In genomic region chr4:59994118-59994517, GRCh38 we compare ENCODE assay signal across 19 cellular contexts.
DNase-seq lines count a peak whose midpoint lies in the region; ATAC-seq, FAIRE-seq and TF ChIP-seq lines count a peak whose summit lies in the region.
"Had no signal": no experiment of that assay in that cellular context is flagged by ENCODE, and none has a peak within 500 bp of the region (broad histone marks: within the 10 kb centered on the region; RNA-seq: fewer than 3 reads in every experiment).

No MANE protein-coding gene starts in this region.

- no TSS peak for BruUV-seq in PC-9 (replicated peaks; lab: Mats Ljungman, UMichigan)

- CTCF ChIA-PET in PC-9 (lab: Charles Lee): no interaction called here

- POLR2A ChIA-PET in PC-9 (lab: Charles Lee; ENCODE audit: unreplicated experiment): no interaction called here

- no peaks in the 10 kb centered on the region for H3F3A ChIP-seq in PC-9 (ENCODE audit: insufficient read depth, low read depth)

- peak in 1 of 8 donors; percentile 57 for ATAC-seq in heart right ventricle
- ATAC-seq in HG03442 (IDR thresholded peaks at IDR 0.05; ENCODE audit: unreplicated experiment): no peak
- ATAC-seq: stimulated activated memory B cell treated with anti-CD40 and anti-IgM and Interleukin-4, amounts not matched to agents 10 μg/mL and 1 μg/mL and 100 μg/mL, for 72 hours had no signal

- peaks cover 0 to 40% (median 10%) of the 10 kb centered on the region in 11 donors for H3K9me3 ChIP-seq in heart right ventricle
- no peaks in the 10 kb centered on the region for H3K9me3 ChIP-seq in PC-9 (ENCODE audit: insufficient read depth, low read depth)
- H3K9me3 ChIP-seq in hepatocyte (ENCODE audit: low read depth): no peaks in the 10 kb centered on the region

- H2AFZ ChIP-seq in PC-9: no peak overlapping the region
- no peak overlapping the region for H2AFZ ChIP-seq in hepatocyte
- H2AFZ ChIP-seq: GM23248 had no signal

- no peaks in the 10 kb centered on the region for H3K27me3 ChIP-seq in heart right ventricle
- H3K27me3 ChIP-seq in PC-9 (ENCODE audit: insufficient read depth, low read depth): no peaks in the 10 kb centered on the region
- no peaks in the 10 kb centered on the region for H3K27me3 ChIP-seq in hepatocyte
- H3K27me3 ChIP-seq: thyroid gland had no signal

- H3K36me3 ChIP-seq in heart right ventricle (no peaks in the 10 kb centered on the region), PC-9 (ENCODE audit: low read depth) (no peaks in the 10 kb centered on the region), hepatocyte (replicated peaks; ENCODE audit: insufficient read depth, low read depth) (no peaks in the 10 kb centered on the region)
- H3K36me3 ChIP-seq: thyroid gland had no signal

- DNase-seq in heart right ventricle: no peak
- no peak for DNase-seq in cardiac septum (ENCODE audit: low spot score)
- DNase-seq in PC-9: no peak
- DNase-seq in hepatocyte (ENCODE audit: low spot score): peak; percentile 3
- DNase-seq in urothelium cell line (ENCODE audit: low spot score): no peak
- no peak for DNase-seq in T1000 (lab: John Stamatoyannopoulos, UW)
- no peak for DNase-seq in NCI-H446 treated with DMSO at 0.1 percent for 48 hours (lab: John Stamatoyannopoulos, UW)
- DNase-seq: activated CD4-positive, alpha-beta T cell treated with anti-CD3 and anti-CD28 coated beads, Interleukin-2, amount 50 U/mL, for 1 hour; activated gamma-delta T cell treated with Interleukin-2 at 50 U/mL for 16 hours; DMS153; GM23248; IMR-90; NCI-H1092 treated with DMSO at 0.1 percent for 48 hours; NCI-H774; thyroid gland had no signal

- H3K27ac ChIP-seq in heart right ventricle: no peak overlapping the region
- H3K27ac ChIP-seq in PC-9: no peak overlapping the region
- H3K27ac ChIP-seq in hepatocyte: no peak overlapping the region
- H3K27ac ChIP-seq: GM23248, thyroid gland had no signal

- H3K4me1 ChIP-seq in heart right ventricle (no peaks in the 10 kb centered on the region), PC-9 (replicated peaks; ENCODE audit: insufficient read depth) (no peaks in the 10 kb centered on the region), hepatocyte (ENCODE audit: insufficient read depth) (no peaks in the 10 kb centered on the region)
- H3K4me1 ChIP-seq: thyroid gland had no signal

- intact Hi-C loops in heart right ventricle (cut with DNase I) (no loop called here), cardiac septum (cut with DNase I) (no loop called here), PC-9 (cut with micrococcal nuclease; ENCODE audit: unreplicated experiment) (no loop called here)

- TF ChIP-seq CTCF in heart right ventricle (IDR thresholded peaks at IDR 0.05) (peak in 8 of 9 donors; percentile 12 to 46 (median 36)), PC-9 (conservative IDR thresholded peaks at IDR 0.05) (0 out of 2 replicates have a peak, but pooled peaks have one; percentile 19), hepatocyte (IDR thresholded peaks at IDR 0.05; ENCODE audit: poor library complexity) (no peak)

- FAIRE-seq in urothelium cell line (lab: Jason Lieb, UNC): peak; percentile 69
- FAIRE-seq: RCC 7860, TTC549 had no signal

- H3K79me2 ChIP-seq in PC-9 (ENCODE audit: low read depth): no peaks in the 10 kb centered on the region
- H3K79me2 ChIP-seq in hepatocyte: no peaks in the 10 kb centered on the region

- H3K4me3 ChIP-seq in heart right ventricle (no peak overlapping the region), PC-9 (no peak overlapping the region), hepatocyte (no peak overlapping the region)
- H3K4me3 ChIP-seq: GM23248, thyroid gland had no signal

- H3K9me2 ChIP-seq in PC-9 (ENCODE audit: insufficient read depth): no peaks in the 10 kb centered on the region
- H3K9me2 ChIP-seq in hepatocyte (replicated peaks; ENCODE audit: insufficient read depth): no peaks in the 10 kb centered on the region

- WGBS in heart right ventricle, 2 donors: 43 to 52% methylated on average over 1 of the region's 1 CpG
- WGBS in hepatocyte (ENCODE audit: low lambda C conversion rate, missing lambda C conversion rate): 62% methylated on average over 1 of the region's 1 CpG

- H4K20me1 ChIP-seq in PC-9 (ENCODE audit: insufficient read depth) (no peaks in the 10 kb centered on the region), hepatocyte (ENCODE audit: insufficient read depth, poor library complexity, severe bottlenecking) (no peaks in the 10 kb centered on the region)

- no peak overlapping the region for H3K4me2 ChIP-seq in PC-9
- H3K4me2 ChIP-seq in hepatocyte: no peak overlapping the region
